1 cellular context compared by ENCODE assay signal in genomic region chrX:77453190-77453589, GRCh38.
TF ChIP-seq lines count a peak whose summit lies in the region.

No MANE protein-coding gene starts in this region.

TF ChIP-seq in K562, 482 proteins besides CTCF, POLR2A, EP300 and RAD21 (continued from another document):
- no peak for TF ChIP-seq RREB1 (CRISPR knock-in tag; IDR thresholded peaks at IDR 0.05)
- no peak for TF ChIP-seq MAZ (CRISPR knock-in tag; conservative IDR thresholded peaks at IDR 0.05 in 1 of 2, IDR thresholded peaks at IDR 0.05 in 1 of 2)
- no peak for TF ChIP-seq RERE (CRISPR knock-in tag; IDR thresholded peaks at IDR 0.05; ENCODE audit: borderline replicate concordance)
- TF ChIP-seq FOS (IDR thresholded peaks at IDR 0.05; ENCODE audit: extremely low read depth, insufficient read length) = no peak
- TF ChIP-seq FOXK1 (CRISPR knock-in tag; IDR thresholded peaks at IDR 0.05; ENCODE audit: borderline replicate concordance) = no peak
- TF ChIP-seq SMARCB1 (IDR thresholded peaks at IDR 0.05; ENCODE audit: insufficient read length, low read depth) = no peak
- no peak for TF ChIP-seq ZNF134 (CRISPR knock-in tag; conservative IDR thresholded peaks at IDR 0.05)
- TF ChIP-seq ZSCAN32 (CRISPR knock-in tag; IDR thresholded peaks at IDR 0.05) = no peak
